Comparison of ENCODE assay signal across 8 cellular contexts in the genomic region with DNA sequence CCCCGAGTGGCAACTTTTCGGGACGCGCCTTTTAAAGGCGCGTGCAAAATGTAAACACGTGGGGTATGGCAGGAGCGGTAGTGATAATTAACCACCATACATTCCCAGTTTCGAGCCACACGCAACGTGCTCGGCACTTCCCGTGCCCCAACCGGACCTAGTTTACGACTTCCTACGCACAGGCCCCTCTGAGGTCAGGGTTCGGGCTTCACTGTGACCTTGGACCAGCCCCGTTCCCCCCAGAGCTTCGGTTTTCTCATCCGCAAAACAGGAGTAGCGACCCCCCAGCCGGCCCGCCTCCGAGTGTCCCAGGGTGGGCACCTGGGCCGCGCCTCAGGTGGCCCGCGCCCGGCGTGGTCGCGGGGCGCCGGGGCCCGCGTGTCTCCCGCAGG. TPM values are rescaled to one million over a fixed set of nuclear protein-coding genes. Genes with fewer than 3 reads are reported as not detected.
DNase-seq lines count a peak whose midpoint lies in the region; ATAC-seq and TF ChIP-seq lines count a peak whose summit lies in the region.

No MANE protein-coding gene starts in this region.

- no peaks in the 10 kb centered on the region for H3K27me3 ChIP-seq in muscle layer of colon (ENCODE audit: control insufficient read depth in 1 of 2, insufficient read depth in 2 of 2, low read length in 2 of 2)

- DNase-seq in SHP77 (lab: John Stamatoyannopoulos, UW) (peak; percentile 21 to 51), SHP77 treated with DMSO at 0.1 percent for 48 hours (lab: John Stamatoyannopoulos, UW) (no peak), NCI-H2171 treated with DMSO at 0.1 percent for 48 hours (lab: John Stamatoyannopoulos, UW) (peak; percentile 44), epithelial cell of proximal tubule (ENCODE audit: low read depth) (no peak)
- peak; percentile 51 for DNase-seq in activated CD8-positive, alpha-beta memory T cell treated with anti-CD3 and anti-CD28 coated beads, Interleukin-2, amount 50 U/mL, for 24 hours (ENCODE audit: extremely low read depth)

- ATAC-seq in HG02943 (IDR thresholded peaks at IDR 0.05; ENCODE audit: low read depth, unreplicated experiment) = peak; percentile 43

- H3K27ac ChIP-seq in muscle layer of colon (ENCODE audit: low read depth, low read length) = peak overlapping the region; percentile 88

- H3K36me3 ChIP-seq in muscle layer of colon (ENCODE audit: insufficient read depth, low read length) = peaks cover 28% of the 10 kb centered on the region

- H3K4me1 ChIP-seq in muscle layer of colon (ENCODE audit: insufficient read depth, low read length) = peaks cover 36% of the 10 kb centered on the region

- TF ChIP-seq CTCF in epithelial cell of proximal tubule (conservative IDR thresholded peaks at IDR 0.05; ENCODE audit: low read depth, low read length) = no peak

- peak overlapping the region; percentile 73 for H3K9ac ChIP-seq in muscle layer of colon (ENCODE audit: low read length)

- H3K27ac Mint-ChIP-seq in stimulated activated naive CD8-positive, alpha-beta T cell treated with anti-CD3 and anti-CD28 coated beads, Interleukin-15, Interleukin-2, amounts not matched to agents 100 ng/mL and 50 ng/mL, for 24 hours = peak overlapping the region; percentile 94

- no peaks in the 10 kb centered on the region for H3K9me3 ChIP-seq in muscle layer of colon (ENCODE audit: low read length)

- peak overlapping the region; percentile 99 for H3K4me3 ChIP-seq in epithelial cell of proximal tubule (ENCODE audit: low read depth, low read length)
- peak overlapping the region; percentile 89 to 92 for H3K4me3 ChIP-seq in muscle layer of colon (ENCODE audit: low read depth in 1 of 2, low read length in 2 of 2)

- H3K4me1 Mint-ChIP-seq in stimulated activated naive CD8-positive, alpha-beta T cell treated with anti-CD3 and anti-CD28 coated beads, Interleukin-15, Interleukin-2, amounts not matched to agents 100 ng/mL and 50 ng/mL, for 24 hours (ENCODE audit: low read depth) = peaks cover 61% of the 10 kb centered on the region

- peaks cover 62% of the 10 kb centered on the region for H3K36me3 Mint-ChIP-seq in stimulated activated naive CD8-positive, alpha-beta T cell treated with anti-CD3 and anti-CD28 coated beads, Interleukin-15, Interleukin-2, amounts not matched to agents 100 ng/mL and 50 ng/mL, for 24 hours (ENCODE audit: low read depth)

- H3K9me3 Mint-ChIP-seq in stimulated activated naive CD8-positive, alpha-beta T cell treated with anti-CD3 and anti-CD28 coated beads, Interleukin-15, Interleukin-2, amounts not matched to agents 100 ng/mL and 50 ng/mL, for 24 hours = no peaks in the 10 kb centered on the region

- peak overlapping the region; percentile 95 for H3K4me3 Mint-ChIP-seq in stimulated activated naive CD8-positive, alpha-beta T cell treated with anti-CD3 and anti-CD28 coated beads, Interleukin-15, Interleukin-2, amounts not matched to agents 100 ng/mL and 50 ng/mL, for 24 hours

- no peaks in the 10 kb centered on the region for H3K27me3 Mint-ChIP-seq in stimulated activated naive CD8-positive, alpha-beta T cell treated with anti-CD3 and anti-CD28 coated beads, Interleukin-15, Interleukin-2, amounts not matched to agents 100 ng/mL and 50 ng/mL, for 24 hours

RNA-seq across cellular contexts. Expression of gene CHCHD4, which starts 0.5 kb away (rescaled TPM):
- 16.5 and 29.4 TPM in 2 replicates for total RNA-seq in epithelial cell of proximal tubule

RNA-seq across cellular contexts. Expression of gene TMEM43, which starts 0.6 kb away (rescaled TPM):
- total RNA-seq in epithelial cell of proximal tubule = 56.3 and 58.6 TPM in 2 replicates

RNA-seq across cellular contexts. Expression of gene XPC, which starts 54.2 kb away (rescaled TPM):
- total RNA-seq in epithelial cell of proximal tubule = 16.6 and 27.8 TPM in 2 replicates

RNA-seq across cellular contexts. Expression of gene LSM3, which starts 54.4 kb away (rescaled TPM):
- total RNA-seq in epithelial cell of proximal tubule = 24.7 and 24.9 TPM in 2 replicates

Comparison
In these comparisons a context has a peak if more than half of its experiments do, and no peak if none do; other contexts are left out.
1. DNase-seq: peak in SHP77 (2 of 2), NCI-H2171 treated with DMSO at 0.1 percent for 48 hours (single experiment) and activated CD8-positive, alpha-beta memory T cell treated with anti-CD3 and anti-CD28 coated beads, Interleukin-2, amount 50 U/mL, for 24 hours (single experiment); none in SHP77 treated with DMSO at 0.1 percent for 48 hours (single experiment) and epithelial cell of proximal tubule (single experiment).